24 cellular contexts compared by ENCODE assay signal in the genomic region with DNA sequence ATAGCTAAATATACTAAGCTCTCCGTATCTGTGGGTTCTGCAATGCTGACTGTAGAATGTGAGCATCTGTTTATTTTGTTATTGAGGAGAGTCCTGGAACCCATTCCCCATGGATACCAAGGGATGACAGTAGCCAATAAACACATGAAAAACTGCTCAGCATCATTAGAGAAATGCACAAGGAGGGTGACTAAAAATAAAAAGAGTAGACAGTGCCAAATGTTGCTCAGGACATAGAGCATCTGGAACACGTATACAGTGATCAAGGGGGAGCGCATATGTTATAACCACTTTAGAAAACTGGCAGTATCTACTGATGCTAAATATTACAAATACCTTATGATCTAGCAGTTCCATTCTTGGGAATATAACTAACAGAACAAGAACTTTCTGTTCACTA. TPM values are rescaled to one million over a fixed set of nuclear protein-coding genes. Genes with fewer than 3 reads are reported as not detected.
DNase-seq lines count a peak whose midpoint lies in the region; ATAC-seq and TF ChIP-seq lines count a peak whose summit lies in the region.
"Had no signal": no experiment of that assay in that cellular context is flagged by ENCODE, and none has a peak within 500 bp of the region (broad histone marks: within the 10 kb centered on the region; RNA-seq: fewer than 3 reads in every experiment).

No MANE protein-coding gene starts in this region.

- H3K36me3 Mint-ChIP-seq in activated T-helper 17 cell treated with anti-CD3 and anti-CD28 coated beads, Interleukin-2, amount 50 U/mL, for 72 hours (ENCODE audit: low read depth) = peaks cover 95% of the 10 kb centered on the region

- no peaks in the 10 kb centered on the region for H3K9me3 Mint-ChIP-seq in activated T-helper 17 cell treated with anti-CD3 and anti-CD28 coated beads, Interleukin-2, amount 50 U/mL, for 72 hours
- H3K9me3 Mint-ChIP-seq: CD8-positive, alpha-beta T cell; GM23338 had no signal

- DNase-seq in NCI-H2171 treated with DMSO at 0.1 percent for 48 hours (lab: John Stamatoyannopoulos, UW) = peak; percentile 15
- DNase-seq in NCI-H2171 (lab: John Stamatoyannopoulos, UW) = no peak
- DNase-seq in EH (ENCODE audit: low read depth) = peak; percentile 9
- no peak for DNase-seq in left ventricle myocardium inferior
- DNase-seq in erythroblast (lab: John Stamatoyannopoulos, UW) = no peak
- DNase-seq: ACHN; Calu3; CD8-positive, alpha-beta T cell; GDM1; HCEC 1CT; NCI-H1092 treated with DMSO at 0.1 percent for 48 hours; NCI-H1436 treated with DMSO at 0.1 percent for 48 hours; NCI-H1930; NCI-H345; NCI-H526; Peyer's patch had no signal

- H3K9me3 ChIP-seq in left ventricle myocardium inferior (replicated peaks) = no peaks in the 10 kb centered on the region
- H3K9me3 ChIP-seq: Peyer's patch, SJSA1 had no signal

- no peak overlapping the region for H3K4me3 ChIP-seq in left ventricle myocardium inferior
- H3K4me3 ChIP-seq: BLaER1 treated with 17β-estradiol and CSF1 and Interleukin-3, amounts not matched to agents 10 nM and 100 nM; GM23338; Peyer's patch; SJSA1 had no signal

- H3K36me3 ChIP-seq in left ventricle myocardium inferior = peaks cover 44% of the 10 kb centered on the region

- no peaks in the 10 kb centered on the region for H3K27me3 ChIP-seq in left ventricle myocardium inferior (ENCODE audit: low read depth)
- H3K27me3 ChIP-seq: BLaER1 treated with 17β-estradiol and CSF1 and Interleukin-3, amounts not matched to agents 10 nM and 100 nM; Peyer's patch; SJSA1 had no signal

- H3K4me3 Mint-ChIP-seq in activated T-helper 17 cell treated with anti-CD3 and anti-CD28 coated beads, Interleukin-2, amount 50 U/mL, for 72 hours = no peak overlapping the region
- H3K4me3 Mint-ChIP-seq: CD8-positive, alpha-beta T cell; GM23338 had no signal

- peaks cover 13% of the 10 kb centered on the region for H3K4me1 Mint-ChIP-seq in activated T-helper 17 cell treated with anti-CD3 and anti-CD28 coated beads, Interleukin-2, amount 50 U/mL, for 72 hours
- H3K4me1 Mint-ChIP-seq: GM23338 had no signal

- H3K4me1 ChIP-seq in left ventricle myocardium inferior = peaks cover 12% of the 10 kb centered on the region
- H3K4me1 ChIP-seq: BLaER1 treated with 17β-estradiol and CSF1 and Interleukin-3, amounts not matched to agents 10 nM and 100 nM; Peyer's patch; SJSA1 had no signal

- H3K27ac ChIP-seq in left ventricle myocardium inferior (replicated peaks) = peak overlapping the region; percentile 32
- H3K27ac ChIP-seq: 22Rv1; BLaER1 treated with 17β-estradiol and CSF1 and Interleukin-3, amounts not matched to agents 10 nM and 100 nM; KMS-11; Peyer's patch; SJSA1 had no signal

- no peak for TF ChIP-seq CTCF in left ventricle myocardium inferior (IDR thresholded peaks at IDR 0.05; ENCODE audit: borderline replicate concordance)

- TF ChIP-seq POLR2A in erythroblast (IDR thresholded peaks at IDR 0.05; ENCODE audit: low read length) = no peak

- no peak for ATAC-seq in activated T-helper 17 cell treated with anti-CD3 and anti-CD28 coated beads, Interleukin-2, amount 50 U/mL, for 72 hours (replicated peaks)
- ATAC-seq in HG03378 (IDR thresholded peaks at IDR 0.05; ENCODE audit: unreplicated experiment) = no peak
- ATAC-seq in GM21825 (IDR thresholded peaks at IDR 0.05; ENCODE audit: unreplicated experiment) = no peak
- ATAC-seq: CD8-positive, alpha-beta T cell; GM23338 had no signal

- no peaks in the 10 kb centered on the region for H3K27me3 Mint-ChIP-seq in activated T-helper 17 cell treated with anti-CD3 and anti-CD28 coated beads, Interleukin-2, amount 50 U/mL, for 72 hours

- H3K27ac Mint-ChIP-seq in activated T-helper 17 cell treated with anti-CD3 and anti-CD28 coated beads, Interleukin-2, amount 50 U/mL, for 72 hours = peak overlapping the region; percentile 15
- H3K27ac Mint-ChIP-seq: CD8-positive, alpha-beta T cell; GM23338 had no signal

- intact Hi-C loops in left ventricle myocardium inferior (cut with micrococcal nuclease) = no loop called here

RNA-seq across cellular contexts. Expression of a gene that starts 31.0 kb away (rescaled TPM):
- 100 to 1,000 TPM in 1 of 2 donors, 10 to 100 TPM in 1; 87.7 to 157 TPM for total RNA-seq in activated T-helper 17 cell treated with anti-CD3 and anti-CD28 coated beads, Interleukin-2, amount 50 U/mL, for 72 hours
- 162 TPM for total RNA-seq in left ventricle myocardium inferior

RNA-seq across cellular contexts. Expression of a gene that starts 57.2 kb away (rescaled TPM):
- 1 to 10 TPM in 1 of 2 donors, under 1 TPM in 1; 0.66 to 1.0 TPM for total RNA-seq in activated T-helper 17 cell treated with anti-CD3 and anti-CD28 coated beads, Interleukin-2, amount 50 U/mL, for 72 hours
- 0.38 TPM for total RNA-seq in left ventricle myocardium inferior
- total RNA-seq: CD8-positive, alpha-beta T cell; GM23338 had no signal

Comparison
In these comparisons a context has a peak if more than half of its experiments do, and no peak if none do; other contexts are left out.
1. DNase-seq: peak in NCI-H2171 treated with DMSO at 0.1 percent for 48 hours (single experiment) and EH (single experiment); none in NCI-H2171 (single experiment), left ventricle myocardium inferior (single experiment) and erythroblast (0 of 2).